ENCODE assay signal across 2 cellular contexts in the genomic region with DNA sequence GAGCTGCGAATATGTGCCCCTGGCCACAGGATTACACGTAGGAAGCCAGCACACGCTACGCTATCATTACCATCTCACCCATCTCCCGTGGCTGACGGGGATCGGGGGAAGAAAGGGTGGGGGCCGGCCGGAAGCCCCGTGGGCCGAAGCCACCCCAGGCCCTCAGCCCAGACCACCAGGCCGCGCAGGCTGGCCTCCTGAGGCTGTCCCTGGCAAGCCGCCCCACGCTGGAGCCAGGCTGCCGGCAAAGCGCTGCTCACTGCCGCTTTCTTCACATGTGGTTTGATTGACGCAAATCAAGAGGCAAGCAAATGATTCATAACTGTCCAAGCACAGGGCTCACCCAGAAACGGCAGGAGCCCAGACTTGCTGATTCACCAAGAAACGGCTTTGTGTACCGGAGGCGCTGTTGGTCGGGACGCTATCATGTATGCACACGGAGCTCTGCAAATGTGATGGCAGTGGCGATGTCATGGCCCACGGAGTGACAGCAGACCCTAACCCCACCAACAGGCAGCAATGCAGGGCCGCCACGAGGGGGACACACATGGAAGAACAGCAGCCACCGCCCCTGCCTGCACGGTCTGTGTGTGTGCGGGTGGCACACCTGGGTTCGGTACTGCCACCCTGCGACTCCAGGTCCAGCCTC.
A peak's percentile ranks its signal among the peaks of the same experiment; 100 is the strongest.
TF ChIP-seq lines count a peak whose summit lies in the region.

No MANE protein-coding gene starts in this region.

TF ChIP-seq in A549, 52 proteins besides CTCF, POLR2A, EP300 and RAD21 (continued from another document and continues in another):
- TF ChIP-seq, protein P1, sequence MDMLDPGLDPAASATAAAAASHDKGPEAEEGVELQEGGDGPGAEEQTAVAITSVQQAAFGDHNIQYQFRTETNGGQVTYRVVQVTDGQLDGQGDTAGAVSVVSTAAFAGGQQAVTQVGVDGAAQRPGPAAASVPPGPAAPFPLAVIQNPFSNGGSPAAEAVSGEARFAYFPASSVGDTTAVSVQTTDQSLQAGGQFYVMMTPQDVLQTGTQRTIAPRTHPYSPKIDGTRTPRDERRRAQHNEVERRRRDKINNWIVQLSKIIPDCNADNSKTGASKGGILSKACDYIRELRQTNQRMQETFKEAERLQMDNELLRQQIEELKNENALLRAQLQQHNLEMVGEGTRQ (IDR thresholded peaks at IDR 0.05), result 0 out of 2 replicates have a peak, but pooled peaks have one; percentile 5
- TF ChIP-seq, protein P2, sequence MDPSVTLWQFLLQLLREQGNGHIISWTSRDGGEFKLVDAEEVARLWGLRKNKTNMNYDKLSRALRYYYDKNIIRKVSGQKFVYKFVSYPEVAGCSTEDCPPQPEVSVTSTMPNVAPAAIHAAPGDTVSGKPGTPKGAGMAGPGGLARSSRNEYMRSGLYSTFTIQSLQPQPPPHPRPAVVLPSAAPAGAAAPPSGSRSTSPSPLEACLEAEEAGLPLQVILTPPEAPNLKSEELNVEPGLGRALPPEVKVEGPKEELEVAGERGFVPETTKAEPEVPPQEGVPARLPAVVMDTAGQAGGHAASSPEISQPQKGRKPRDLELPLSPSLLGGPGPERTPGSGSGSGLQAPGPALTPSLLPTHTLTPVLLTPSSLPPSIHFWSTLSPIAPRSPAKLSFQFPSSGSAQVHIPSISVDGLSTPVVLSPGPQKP (IDR thresholded peaks at IDR 0.05; ENCODE audit: low read depth, low read length), result no peak
- TF ChIP-seq FOSL2 (IDR thresholded peaks at IDR 0.05), result peak; percentile 37; the same call in 1 of the 2 replicates
- peak; percentile 92 for TF ChIP-seq FOSL2 (CRISPR knock-in tag; IDR thresholded peaks at IDR 0.05)
- TF ChIP-seq JUN (IDR thresholded peaks at IDR 0.05), result peak; percentile 68 to 74; a peak in 4 of 5 replicates
- TF ChIP-seq, protein P3, sequence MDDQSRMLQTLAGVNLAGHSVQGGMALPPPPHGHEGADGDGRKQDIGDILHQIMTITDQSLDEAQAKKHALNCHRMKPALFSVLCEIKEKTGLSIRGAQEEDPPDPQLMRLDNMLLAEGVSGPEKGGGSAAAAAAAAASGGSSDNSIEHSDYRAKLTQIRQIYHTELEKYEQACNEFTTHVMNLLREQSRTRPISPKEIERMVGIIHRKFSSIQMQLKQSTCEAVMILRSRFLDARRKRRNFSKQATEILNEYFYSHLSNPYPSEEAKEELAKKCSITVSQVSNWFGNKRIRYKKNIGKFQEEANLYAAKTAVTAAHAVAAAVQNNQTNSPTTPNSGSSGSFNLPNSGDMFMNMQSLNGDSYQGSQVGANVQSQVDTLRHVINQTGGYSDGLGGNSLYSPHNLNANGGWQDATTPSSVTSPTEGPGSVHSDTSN (IDR thresholded peaks at IDR 0.05), result peak; percentile 87
- peak; percentile 76 for TF ChIP-seq JUNB (IDR thresholded peaks at IDR 0.05)
- peak; percentile 98 for TF ChIP-seq MAFK (IDR thresholded peaks at IDR 0.05; ENCODE audit: partially characterized antibody)
- TF ChIP-seq, protein P4, sequence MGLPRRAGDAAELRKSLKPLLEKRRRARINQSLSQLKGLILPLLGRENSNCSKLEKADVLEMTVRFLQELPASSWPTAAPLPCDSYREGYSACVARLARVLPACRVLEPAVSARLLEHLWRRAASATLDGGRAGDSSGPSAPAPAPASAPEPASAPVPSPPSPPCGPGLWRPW (IDR thresholded peaks at IDR 0.05), result no peak
- TF ChIP-seq KDM1A (IDR thresholded peaks at IDR 0.05; ENCODE audit: low read depth), result no peak
- TF ChIP-seq GATA3 (IDR thresholded peaks at IDR 0.05; ENCODE audit: borderline replicate concordance), result peak; percentile 76
- no peak for TF ChIP-seq HDAC2 (IDR thresholded peaks at IDR 0.05)
- TF ChIP-seq, protein P5, sequence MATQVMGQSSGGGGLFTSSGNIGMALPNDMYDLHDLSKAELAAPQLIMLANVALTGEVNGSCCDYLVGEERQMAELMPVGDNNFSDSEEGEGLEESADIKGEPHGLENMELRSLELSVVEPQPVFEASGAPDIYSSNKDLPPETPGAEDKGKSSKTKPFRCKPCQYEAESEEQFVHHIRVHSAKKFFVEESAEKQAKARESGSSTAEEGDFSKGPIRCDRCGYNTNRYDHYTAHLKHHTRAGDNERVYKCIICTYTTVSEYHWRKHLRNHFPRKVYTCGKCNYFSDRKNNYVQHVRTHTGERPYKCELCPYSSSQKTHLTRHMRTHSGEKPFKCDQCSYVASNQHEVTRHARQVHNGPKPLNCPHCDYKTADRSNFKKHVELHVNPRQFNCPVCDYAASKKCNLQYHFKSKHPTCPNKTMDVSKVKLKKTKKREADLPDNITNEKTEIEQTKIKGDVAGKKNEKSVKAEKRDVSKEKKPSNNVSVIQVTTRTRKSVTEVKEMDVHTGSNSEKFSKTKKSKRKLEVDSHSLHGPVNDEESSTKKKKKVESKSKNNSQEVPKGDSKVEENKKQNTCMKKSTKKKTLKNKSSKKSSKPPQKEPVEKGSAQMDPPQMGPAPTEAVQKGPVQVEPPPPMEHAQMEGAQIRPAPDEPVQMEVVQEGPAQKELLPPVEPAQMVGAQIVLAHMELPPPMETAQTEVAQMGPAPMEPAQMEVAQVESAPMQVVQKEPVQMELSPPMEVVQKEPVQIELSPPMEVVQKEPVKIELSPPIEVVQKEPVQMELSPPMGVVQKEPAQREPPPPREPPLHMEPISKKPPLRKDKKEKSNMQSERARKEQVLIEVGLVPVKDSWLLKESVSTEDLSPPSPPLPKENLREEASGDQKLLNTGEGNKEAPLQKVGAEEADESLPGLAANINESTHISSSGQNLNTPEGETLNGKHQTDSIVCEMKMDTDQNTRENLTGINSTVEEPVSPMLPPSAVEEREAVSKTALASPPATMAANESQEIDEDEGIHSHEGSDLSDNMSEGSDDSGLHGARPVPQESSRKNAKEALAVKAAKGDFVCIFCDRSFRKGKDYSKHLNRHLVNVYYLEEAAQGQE (IDR thresholded peaks at IDR 0.05), result no peak
- TF ChIP-seq, protein P6, sequence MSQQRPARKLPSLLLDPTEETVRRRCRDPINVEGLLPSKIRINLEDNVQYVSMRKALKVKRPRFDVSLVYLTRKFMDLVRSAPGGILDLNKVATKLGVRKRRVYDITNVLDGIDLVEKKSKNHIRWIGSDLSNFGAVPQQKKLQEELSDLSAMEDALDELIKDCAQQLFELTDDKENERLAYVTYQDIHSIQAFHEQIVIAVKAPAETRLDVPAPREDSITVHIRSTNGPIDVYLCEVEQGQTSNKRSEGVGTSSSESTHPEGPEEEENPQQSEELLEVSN (IDR thresholded peaks at IDR 0.05; ENCODE audit: borderline replicate concordance, low read depth), result peak; percentile 66
- peak; percentile 62; the same call in 1 of the 2 replicates for TF ChIP-seq MYC (IDR thresholded peaks at IDR 0.05; ENCODE audit: borderline replicate concordance, low read length)
- no peak for TF ChIP-seq HOXA7 (CRISPR knock-in tag; IDR thresholded peaks at IDR 0.05)
- peak; percentile 77; the same call in 1 of the 2 replicates for TF ChIP-seq HOXB13 (CRISPR knock-in tag; IDR thresholded peaks at IDR 0.05; ENCODE audit: low read depth)
- TF ChIP-seq TFCP2L1 (CRISPR knock-in tag; IDR thresholded peaks at IDR 0.05), result no peak
- TF ChIP-seq ZC3H11A (IDR thresholded peaks at IDR 0.05), result no peak
- TF ChIP-seq SREBF2 (IDR thresholded peaks at IDR 0.05), result no peak
- TF ChIP-seq, protein P7, sequence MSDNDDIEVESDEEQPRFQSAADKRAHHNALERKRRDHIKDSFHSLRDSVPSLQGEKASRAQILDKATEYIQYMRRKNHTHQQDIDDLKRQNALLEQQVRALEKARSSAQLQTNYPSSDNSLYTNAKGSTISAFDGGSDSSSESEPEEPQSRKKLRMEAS (IDR thresholded peaks at IDR 0.05), result peak; percentile 89
- no peak for TF ChIP-seq NPAS2 (CRISPR knock-in tag; IDR thresholded peaks at IDR 0.05; ENCODE audit: borderline replicate concordance)
- TF ChIP-seq RCOR1 (IDR thresholded peaks at IDR 0.05; ENCODE audit: low read depth, low read length), result no peak
- no peak for TF ChIP-seq RNF2 (IDR thresholded peaks at IDR 0.05; ENCODE audit: borderline replicate concordance, low read depth)

TF ChIP-seq in WTC11, 78 proteins besides CTCF, POLR2A, EP300 and RAD21 (continued from another document and continues in another):
- TF ChIP-seq ZNF416 (CRISPR knock-in tag; IDR thresholded peaks at IDR 0.05) (no peak), FOXP1 (CRISPR knock-in tag; IDR thresholded peaks at IDR 0.05; ENCODE audit: borderline replicate concordance) (no peak), ELF4 (CRISPR knock-in tag; IDR thresholded peaks at IDR 0.05; ENCODE audit: low read depth) (no peak), ZBTB21 (CRISPR knock-in tag; IDR thresholded peaks at IDR 0.05; ENCODE audit: borderline replicate concordance) (no peak), TCF7 (CRISPR knock-in tag; IDR thresholded peaks at IDR 0.05; ENCODE audit: low read depth) (no peak), ESRRA (CRISPR knock-in tag; IDR thresholded peaks at IDR 0.05; ENCODE audit: borderline replicate concordance) (no peak), FOXJ3 (CRISPR knock-in tag; IDR thresholded peaks at IDR 0.05; ENCODE audit: borderline replicate concordance) (no peak), GRHL2 (CRISPR knock-in tag; IDR thresholded peaks at IDR 0.05; ENCODE audit: insufficient replicate concordance, severe bottlenecking) (no peak), TEAD4 (CRISPR knock-in tag; IDR thresholded peaks at IDR 0.05) (no peak)
- TF ChIP-seq, protein P8, sequence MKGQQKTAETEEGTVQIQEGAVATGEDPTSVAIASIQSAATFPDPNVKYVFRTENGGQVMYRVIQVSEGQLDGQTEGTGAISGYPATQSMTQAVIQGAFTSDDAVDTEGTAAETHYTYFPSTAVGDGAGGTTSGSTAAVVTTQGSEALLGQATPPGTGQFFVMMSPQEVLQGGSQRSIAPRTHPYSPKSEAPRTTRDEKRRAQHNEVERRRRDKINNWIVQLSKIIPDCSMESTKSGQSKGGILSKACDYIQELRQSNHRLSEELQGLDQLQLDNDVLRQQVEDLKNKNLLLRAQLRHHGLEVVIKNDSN (CRISPR knock-in tag; IDR thresholded peaks at IDR 0.05), result no peak
- TF ChIP-seq, protein P9, sequence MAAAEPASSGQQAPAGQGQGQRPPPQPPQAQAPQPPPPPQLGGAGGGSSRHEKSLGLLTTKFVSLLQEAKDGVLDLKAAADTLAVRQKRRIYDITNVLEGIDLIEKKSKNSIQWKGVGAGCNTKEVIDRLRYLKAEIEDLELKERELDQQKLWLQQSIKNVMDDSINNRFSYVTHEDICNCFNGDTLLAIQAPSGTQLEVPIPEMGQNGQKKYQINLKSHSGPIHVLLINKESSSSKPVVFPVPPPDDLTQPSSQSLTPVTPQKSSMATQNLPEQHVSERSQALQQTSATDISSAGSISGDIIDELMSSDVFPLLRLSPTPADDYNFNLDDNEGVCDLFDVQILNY (CRISPR knock-in tag; IDR thresholded peaks at IDR 0.05), result no peak
- TF ChIP-seq, protein P10, sequence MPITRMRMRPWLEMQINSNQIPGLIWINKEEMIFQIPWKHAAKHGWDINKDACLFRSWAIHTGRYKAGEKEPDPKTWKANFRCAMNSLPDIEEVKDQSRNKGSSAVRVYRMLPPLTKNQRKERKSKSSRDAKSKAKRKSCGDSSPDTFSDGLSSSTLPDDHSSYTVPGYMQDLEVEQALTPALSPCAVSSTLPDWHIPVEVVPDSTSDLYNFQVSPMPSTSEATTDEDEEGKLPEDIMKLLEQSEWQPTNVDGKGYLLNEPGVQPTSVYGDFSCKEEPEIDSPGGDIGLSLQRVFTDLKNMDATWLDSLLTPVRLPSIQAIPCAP (CRISPR knock-in tag; IDR thresholded peaks at IDR 0.05), result no peak
- TF ChIP-seq, protein P11, sequence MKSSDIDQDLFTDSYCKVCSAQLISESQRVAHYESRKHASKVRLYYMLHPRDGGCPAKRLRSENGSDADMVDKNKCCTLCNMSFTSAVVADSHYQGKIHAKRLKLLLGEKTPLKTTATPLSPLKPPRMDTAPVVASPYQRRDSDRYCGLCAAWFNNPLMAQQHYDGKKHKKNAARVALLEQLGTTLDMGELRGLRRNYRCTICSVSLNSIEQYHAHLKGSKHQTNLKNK (CRISPR knock-in tag; IDR thresholded peaks at IDR 0.05), result no peak
- TF ChIP-seq, protein P12, sequence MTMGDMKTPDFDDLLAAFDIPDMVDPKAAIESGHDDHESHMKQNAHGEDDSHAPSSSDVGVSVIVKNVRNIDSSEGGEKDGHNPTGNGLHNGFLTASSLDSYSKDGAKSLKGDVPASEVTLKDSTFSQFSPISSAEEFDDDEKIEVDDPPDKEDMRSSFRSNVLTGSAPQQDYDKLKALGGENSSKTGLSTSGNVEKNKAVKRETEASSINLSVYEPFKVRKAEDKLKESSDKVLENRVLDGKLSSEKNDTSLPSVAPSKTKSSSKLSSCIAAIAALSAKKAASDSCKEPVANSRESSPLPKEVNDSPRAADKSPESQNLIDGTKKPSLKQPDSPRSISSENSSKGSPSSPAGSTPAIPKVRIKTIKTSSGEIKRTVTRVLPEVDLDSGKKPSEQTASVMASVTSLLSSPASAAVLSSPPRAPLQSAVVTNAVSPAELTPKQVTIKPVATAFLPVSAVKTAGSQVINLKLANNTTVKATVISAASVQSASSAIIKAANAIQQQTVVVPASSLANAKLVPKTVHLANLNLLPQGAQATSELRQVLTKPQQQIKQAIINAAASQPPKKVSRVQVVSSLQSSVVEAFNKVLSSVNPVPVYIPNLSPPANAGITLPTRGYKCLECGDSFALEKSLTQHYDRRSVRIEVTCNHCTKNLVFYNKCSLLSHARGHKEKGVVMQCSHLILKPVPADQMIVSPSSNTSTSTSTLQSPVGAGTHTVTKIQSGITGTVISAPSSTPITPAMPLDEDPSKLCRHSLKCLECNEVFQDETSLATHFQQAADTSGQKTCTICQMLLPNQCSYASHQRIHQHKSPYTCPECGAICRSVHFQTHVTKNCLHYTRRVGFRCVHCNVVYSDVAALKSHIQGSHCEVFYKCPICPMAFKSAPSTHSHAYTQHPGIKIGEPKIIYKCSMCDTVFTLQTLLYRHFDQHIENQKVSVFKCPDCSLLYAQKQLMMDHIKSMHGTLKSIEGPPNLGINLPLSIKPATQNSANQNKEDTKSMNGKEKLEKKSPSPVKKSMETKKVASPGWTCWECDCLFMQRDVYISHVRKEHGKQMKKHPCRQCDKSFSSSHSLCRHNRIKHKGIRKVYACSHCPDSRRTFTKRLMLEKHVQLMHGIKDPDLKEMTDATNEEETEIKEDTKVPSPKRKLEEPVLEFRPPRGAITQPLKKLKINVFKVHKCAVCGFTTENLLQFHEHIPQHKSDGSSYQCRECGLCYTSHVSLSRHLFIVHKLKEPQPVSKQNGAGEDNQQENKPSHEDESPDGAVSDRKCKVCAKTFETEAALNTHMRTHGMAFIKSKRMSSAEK (CRISPR knock-in tag; IDR thresholded peaks at IDR 0.05; ENCODE audit: borderline replicate concordance), result no peak
